8 cellular contexts compared by ENCODE assay signal in the genomic region with DNA sequence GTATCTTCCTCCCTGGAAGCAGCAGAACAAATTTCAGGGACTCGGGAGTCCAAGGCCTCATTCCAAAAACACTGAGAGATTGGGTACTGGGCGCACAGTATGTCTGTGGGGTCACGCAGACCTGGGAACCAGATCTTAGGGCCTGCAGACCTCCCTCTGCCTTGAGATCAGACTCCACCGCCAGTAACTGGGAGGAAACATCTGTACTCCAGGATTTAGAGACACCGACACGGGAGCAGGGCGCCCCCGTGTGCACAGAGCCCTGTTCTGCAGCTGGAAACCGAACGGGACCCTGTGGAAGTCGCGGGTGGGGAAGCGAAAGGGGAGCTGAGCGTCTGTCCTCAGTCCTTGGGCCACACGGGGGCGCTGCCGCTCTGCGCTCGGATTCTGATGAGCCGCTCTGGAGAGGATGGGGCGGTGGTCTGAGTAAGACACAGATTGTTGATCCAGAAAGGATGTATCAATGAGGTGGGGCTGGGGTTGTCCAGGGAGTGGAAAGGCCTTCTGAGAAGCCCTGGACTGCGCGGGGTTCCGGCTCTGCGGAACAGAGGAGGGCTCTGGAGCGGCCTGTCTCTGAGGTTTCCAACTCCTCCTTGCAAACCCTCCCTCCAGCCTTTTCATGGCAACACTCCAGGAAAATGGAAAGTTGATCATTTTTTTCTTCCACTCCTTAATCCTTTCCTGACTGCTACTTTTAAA. TPM values are rescaled to one million over a fixed set of nuclear protein-coding genes. Genes with fewer than 3 reads are reported as not detected.
DNase-seq lines count a peak whose midpoint lies in the region; ATAC-seq and TF ChIP-seq lines count a peak whose summit lies in the region.
"Not testable (repeated sequence)": the region's sequence is repeated elsewhere in the genome, so short reads cannot be mapped to it uniquely, and the experiment has no call there.

No MANE protein-coding gene starts in this region.

- H3K9me3 ChIP-seq in effector memory CD4-positive, alpha-beta T cell (ENCODE audit: control insufficient read depth, low read length); liver (ENCODE audit: control insufficient read depth in 4 of 4, low read length in 3 of 4): not testable (repeated sequence)

- H3K27ac ChIP-seq in effector memory CD4-positive, alpha-beta T cell (ENCODE audit: insufficient read depth, low read length, poor library complexity, severe bottlenecking); liver (ENCODE audit: low read depth in 1 of 2, low read length in 2 of 2): not testable (repeated sequence)

- ATAC-seq in GM18505 (IDR thresholded peaks at IDR 0.05; ENCODE audit: unreplicated experiment) = peak; percentile 55

- H3K4me1 ChIP-seq in effector memory CD4-positive, alpha-beta T cell (ENCODE audit: control insufficient read depth, insufficient read depth, low read length, poor library complexity, severe bottlenecking) = peaks cover 35% of the 10 kb centered on the region
- peaks cover 0 to 20% (median 2%) of the 10 kb centered on the region in 4 donors for H3K4me1 ChIP-seq in liver (ENCODE audit: control insufficient read depth in 4 of 4, insufficient read depth in 4 of 4, low read length in 3 of 4)

- TF ChIP-seq POLR2A in GM18505 (IDR thresholded peaks at IDR 0.05; ENCODE audit: borderline replicate concordance, extremely low read depth, insufficient read depth, insufficient read length) = not testable (repeated sequence)

- H3K36me3 ChIP-seq in effector memory CD4-positive, alpha-beta T cell (ENCODE audit: control insufficient read depth, insufficient read depth, low read length); liver (ENCODE audit: control insufficient read depth in 4 of 4, insufficient read depth in 3 of 4, low read depth in 1 of 4, low read length in 3 of 4): not testable (repeated sequence)

- 9% methylated on average over 26 of the region's 26 CpGs for WGBS in liver

- peak; percentile 51 to 79 for TF ChIP-seq RAD21 in liver (IDR thresholded peaks at IDR 0.05)

- CTCF ChIA-PET in AG04449 (lab: Yijun Ruan, JAX) = interaction anchor here (0.6 to 7.4 kb wide), 30 partner anchors 8 to 237 kb away, joined by 3 to 102 read pairs (median 5); no protein-coding TSS in a partner anchor

- not testable (repeated sequence) for H3K9ac ChIP-seq in liver (ENCODE audit: low read depth in 1 of 2, low read length in 2 of 2)

- TF ChIP-seq CTCF in AG04449 (IDR thresholded peaks at IDR 0.05; ENCODE audit: insufficient read depth, low read length, missing control alignments) (peak; percentile 93), liver (IDR thresholded peaks at IDR 0.05; ENCODE audit: low read depth, low read length, missing input control) (peak; percentile 48)

- not testable (repeated sequence) for H3K4me3 ChIP-seq in AG04449 (ENCODE audit: low read depth, low read length); liver (ENCODE audit: low read depth in 1 of 3, low read length in 3 of 3)
- peak overlapping the region; percentile 16 for H3K4me3 ChIP-seq in effector memory CD4-positive, alpha-beta T cell (ENCODE audit: insufficient read depth, low read depth, low read length, poor library complexity, severe bottlenecking)

- H3K27me3 ChIP-seq in effector memory CD4-positive, alpha-beta T cell (replicated peaks; ENCODE audit: control insufficient read depth, insufficient read depth, low read length, poor library complexity, severe bottlenecking) = peaks cover 50% of the 10 kb centered on the region
- H3K27me3 ChIP-seq in liver (ENCODE audit: control insufficient read depth in 4 of 4, insufficient read depth in 4 of 4, low read length in 3 of 4) = peaks cover 2 to 44% (median 14%) of the 10 kb centered on the region in 4 donors

- POLR2A ChIA-PET in AG04449 (lab: Yijun Ruan, JAX) = interaction anchor here (0.6 kb wide), 1 partner anchor 47 kb away, joined by 3 read pairs; no protein-coding TSS in a partner anchor

- not testable (repeated sequence) for DNase-seq in AG04449 (ENCODE audit: low read depth, low spot score)
- peak; percentile 43 for DNase-seq in NCI-H1092 (lab: John Stamatoyannopoulos, UW)
- peak; percentile 40 for DNase-seq in SHP77 treated with DMSO at 0.1 percent for 48 hours (lab: John Stamatoyannopoulos, UW)
- peak; percentile 80 for DNase-seq in activated T-cell treated with anti-CD3 and anti-CD28 coated beads for 48 hours (ENCODE audit: low read depth)
- DNase-seq in effector memory CD4-positive, alpha-beta T cell = peak; percentile 69 to 78 (median 69)
- DNase-seq in stimulated activated CD4-positive, alpha-beta T cell treated with anti-CD3 and anti-CD28 coated beads, Interleukin-15, amount 100 ng/mL, for 48 hours (ENCODE audit: low read depth in 2 of 2) = peak; percentile 62 to 87

RNA-seq across cellular contexts. Expression of gene HLA-E, which starts 35.7 kb away (rescaled TPM):
- 100 to 1,000 TPM; 133 to 236 TPM for total RNA-seq in liver
- polyA plus RNA-seq in liver = 100 to 1,000 TPM; 177 to 258 TPM
